In the genomic region with DNA sequence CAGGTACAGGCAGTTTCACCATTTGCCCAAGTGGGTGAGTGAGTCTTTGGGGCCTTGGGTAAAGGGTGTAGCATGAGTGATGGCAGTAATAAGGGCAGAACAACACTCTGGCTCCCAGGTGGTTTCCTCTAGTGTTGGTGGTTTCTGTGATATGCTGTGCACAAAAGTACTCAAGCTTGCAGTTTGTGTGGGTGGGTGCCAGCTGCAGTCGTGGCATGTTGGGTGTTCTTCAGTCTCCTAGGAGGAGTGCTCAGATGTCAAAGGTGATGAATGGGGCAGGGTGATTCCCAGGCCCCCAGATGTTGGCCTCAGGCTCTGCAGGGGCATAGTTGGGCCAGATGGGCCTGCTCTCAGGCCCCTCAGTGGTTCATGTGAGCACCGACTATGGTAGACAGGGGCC, we compare ENCODE assay signal across 1 cellular context.
A peak's percentile ranks its signal among the peaks of the same experiment; 100 is the strongest.
TF ChIP-seq lines count a peak whose summit lies in the region.

No MANE protein-coding gene starts in this region.

TF ChIP-seq in GM12878, 131 proteins besides CTCF, POLR2A, EP300 and RAD21 (continued from another document):
- TF ChIP-seq, protein P1, sequence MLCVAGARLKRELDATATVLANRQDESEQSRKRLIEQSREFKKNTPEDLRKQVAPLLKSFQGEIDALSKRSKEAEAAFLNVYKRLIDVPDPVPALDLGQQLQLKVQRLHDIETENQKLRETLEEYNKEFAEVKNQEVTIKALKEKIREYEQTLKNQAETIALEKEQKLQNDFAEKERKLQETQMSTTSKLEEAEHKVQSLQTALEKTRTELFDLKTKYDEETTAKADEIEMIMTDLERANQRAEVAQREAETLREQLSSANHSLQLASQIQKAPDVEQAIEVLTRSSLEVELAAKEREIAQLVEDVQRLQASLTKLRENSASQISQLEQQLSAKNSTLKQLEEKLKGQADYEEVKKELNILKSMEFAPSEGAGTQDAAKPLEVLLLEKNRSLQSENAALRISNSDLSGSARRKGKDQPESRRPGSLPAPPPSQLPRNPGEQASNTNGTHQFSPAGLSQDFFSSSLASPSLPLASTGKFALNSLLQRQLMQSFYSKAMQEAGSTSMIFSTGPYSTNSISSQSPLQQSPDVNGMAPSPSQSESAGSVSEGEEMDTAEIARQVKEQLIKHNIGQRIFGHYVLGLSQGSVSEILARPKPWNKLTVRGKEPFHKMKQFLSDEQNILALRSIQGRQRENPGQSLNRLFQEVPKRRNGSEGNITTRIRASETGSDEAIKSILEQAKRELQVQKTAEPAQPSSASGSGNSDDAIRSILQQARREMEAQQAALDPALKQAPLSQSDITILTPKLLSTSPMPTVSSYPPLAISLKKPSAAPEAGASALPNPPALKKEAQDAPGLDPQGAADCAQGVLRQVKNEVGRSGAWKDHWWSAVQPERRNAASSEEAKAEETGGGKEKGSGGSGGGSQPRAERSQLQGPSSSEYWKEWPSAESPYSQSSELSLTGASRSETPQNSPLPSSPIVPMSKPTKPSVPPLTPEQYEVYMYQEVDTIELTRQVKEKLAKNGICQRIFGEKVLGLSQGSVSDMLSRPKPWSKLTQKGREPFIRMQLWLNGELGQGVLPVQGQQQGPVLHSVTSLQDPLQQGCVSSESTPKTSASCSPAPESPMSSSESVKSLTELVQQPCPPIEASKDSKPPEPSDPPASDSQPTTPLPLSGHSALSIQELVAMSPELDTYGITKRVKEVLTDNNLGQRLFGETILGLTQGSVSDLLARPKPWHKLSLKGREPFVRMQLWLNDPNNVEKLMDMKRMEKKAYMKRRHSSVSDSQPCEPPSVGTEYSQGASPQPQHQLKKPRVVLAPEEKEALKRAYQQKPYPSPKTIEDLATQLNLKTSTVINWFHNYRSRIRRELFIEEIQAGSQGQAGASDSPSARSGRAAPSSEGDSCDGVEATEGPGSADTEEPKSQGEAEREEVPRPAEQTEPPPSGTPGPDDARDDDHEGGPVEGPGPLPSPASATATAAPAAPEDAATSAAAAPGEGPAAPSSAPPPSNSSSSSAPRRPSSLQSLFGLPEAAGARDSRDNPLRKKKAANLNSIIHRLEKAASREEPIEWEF (IDR thresholded peaks at IDR 0.05; ENCODE audit: insufficient replicate concordance, low read depth, low read length), result no peak
- TF ChIP-seq, protein P2, sequence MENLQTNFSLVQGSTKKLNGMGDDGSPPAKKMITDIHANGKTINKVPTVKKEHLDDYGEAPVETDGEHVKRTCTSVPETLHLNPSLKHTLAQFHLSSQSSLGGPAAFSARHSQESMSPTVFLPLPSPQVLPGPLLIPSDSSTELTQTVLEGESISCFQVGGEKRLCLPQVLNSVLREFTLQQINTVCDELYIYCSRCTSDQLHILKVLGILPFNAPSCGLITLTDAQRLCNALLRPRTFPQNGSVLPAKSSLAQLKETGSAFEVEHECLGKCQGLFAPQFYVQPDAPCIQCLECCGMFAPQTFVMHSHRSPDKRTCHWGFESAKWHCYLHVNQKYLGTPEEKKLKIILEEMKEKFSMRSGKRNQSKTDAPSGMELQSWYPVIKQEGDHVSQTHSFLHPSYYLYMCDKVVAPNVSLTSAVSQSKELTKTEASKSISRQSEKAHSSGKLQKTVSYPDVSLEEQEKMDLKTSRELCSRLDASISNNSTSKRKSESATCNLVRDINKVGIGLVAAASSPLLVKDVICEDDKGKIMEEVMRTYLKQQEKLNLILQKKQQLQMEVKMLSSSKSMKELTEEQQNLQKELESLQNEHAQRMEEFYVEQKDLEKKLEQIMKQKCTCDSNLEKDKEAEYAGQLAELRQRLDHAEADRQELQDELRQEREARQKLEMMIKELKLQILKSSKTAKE (IDR thresholded peaks at IDR 0.05; ENCODE audit: low read depth, poor library complexity, severe bottlenecking), result no peak
- TF ChIP-seq, protein P3, sequence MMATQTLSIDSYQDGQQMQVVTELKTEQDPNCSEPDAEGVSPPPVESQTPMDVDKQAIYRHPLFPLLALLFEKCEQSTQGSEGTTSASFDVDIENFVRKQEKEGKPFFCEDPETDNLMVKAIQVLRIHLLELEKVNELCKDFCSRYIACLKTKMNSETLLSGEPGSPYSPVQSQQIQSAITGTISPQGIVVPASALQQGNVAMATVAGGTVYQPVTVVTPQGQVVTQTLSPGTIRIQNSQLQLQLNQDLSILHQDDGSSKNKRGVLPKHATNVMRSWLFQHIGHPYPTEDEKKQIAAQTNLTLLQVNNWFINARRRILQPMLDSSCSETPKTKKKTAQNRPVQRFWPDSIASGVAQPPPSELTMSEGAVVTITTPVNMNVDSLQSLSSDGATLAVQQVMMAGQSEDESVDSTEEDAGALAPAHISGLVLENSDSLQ (IDR thresholded peaks at IDR 0.05), result peak; percentile 66
- no peak for TF ChIP-seq POLR2AphosphoS5 (IDR thresholded peaks at IDR 0.05; ENCODE audit: low read length)
- peak; percentile 74 for TF ChIP-seq NR2F1 (conservative IDR thresholded peaks at IDR 0.05)
- TF ChIP-seq MXI1 (IDR thresholded peaks at IDR 0.05; ENCODE audit: low read depth, low read length), result no peak
- TF ChIP-seq NR2C1 (IDR thresholded peaks at IDR 0.05), result 0 out of 2 replicates have a peak, but pooled peaks have one; percentile 13
- TF ChIP-seq MEF2B (IDR thresholded peaks at IDR 0.05; ENCODE audit: partially characterized antibody, poor library complexity, severe bottlenecking), result peak; percentile 15
- no peak for TF ChIP-seq NFYA (IDR thresholded peaks at IDR 0.05; ENCODE audit: borderline replicate concordance, low read depth, low read length)
- TF ChIP-seq MTA3 (IDR thresholded peaks at IDR 0.05; ENCODE audit: borderline replicate concordance, low read length), result no peak
- TF ChIP-seq TCF12 (IDR thresholded peaks at IDR 0.05; ENCODE audit: low read depth, low read length), result peak; percentile 53; the same call in 1 of the 2 replicates
- TF ChIP-seq RUNX3 (IDR thresholded peaks at IDR 0.05; ENCODE audit: low read length), result peak; percentile 37; the same call in 1 of the 2 replicates
- TF ChIP-seq MTA2 (IDR thresholded peaks at IDR 0.05; ENCODE audit: low read depth), result peak; percentile 38; the same call in 1 of the 2 replicates
